11 cellular contexts compared by ENCODE assay signal in genomic region chr1:30727796-30728195, GRCh38. TPM values are rescaled to one million over a fixed set of nuclear protein-coding genes. Genes with fewer than 3 reads are reported as not detected.
DNase-seq lines count a peak whose midpoint lies in the region; ATAC-seq and TF ChIP-seq lines count a peak whose summit lies in the region.
"Had no signal": no experiment of that assay in that cellular context is flagged by ENCODE, and none has a peak within 500 bp of the region (broad histone marks: within the 10 kb centered on the region; RNA-seq: fewer than 3 reads in every experiment).

No MANE protein-coding gene starts in this region.

- no peak overlapping the region for H3K4me3 Mint-ChIP-seq in activated naive CD4-positive, alpha-beta T cell treated with anti-CD3 and anti-CD28 coated beads, Interleukin-2, amount 50 U/mL, for 24 hours
- no peak overlapping the region for H3K4me3 Mint-ChIP-seq in activated B cell treated with CpG ODN at 0.5 μM for 24 hours

- H3K4me1 Mint-ChIP-seq in activated naive CD4-positive, alpha-beta T cell treated with anti-CD3 and anti-CD28 coated beads, Interleukin-2, amount 50 U/mL, for 24 hours = peaks cover 24% of the 10 kb centered on the region
- H3K4me1 Mint-ChIP-seq in activated B cell treated with CpG ODN at 0.5 μM for 24 hours = peaks cover 60% of the 10 kb centered on the region

- H3K27ac ChIP-seq in substantia nigra (ENCODE audit: low read depth, low read length, poor library complexity, severe bottlenecking) = peak overlapping the region; percentile 73
- H3K27ac ChIP-seq: neutrophil, testis had no signal

- no peak for DNase-seq in activated naive CD4-positive, alpha-beta T cell treated with Interleukin-2 at 50 U/mL for 16 hours
- DNase-seq in activated B cell treated with CpG ODN at 0.5 μM for 24 hours = no peak
- peak; percentile 61 for DNase-seq in hepatic stellate cell (ENCODE audit: low spot score)
- no peak for DNase-seq in substantia nigra (lab: John Stamatoyannopoulos, UW)
- no peak for DNase-seq in Ammon's horn (ENCODE audit: low spot score)
- DNase-seq: activated CD4-positive, CD25-positive, alpha-beta regulatory T cell treated with anti-CD3 and anti-CD28 coated beads, Interleukin-2, amount 50 U/mL, for 72 hours; testis had no signal

- POLR2A ChIA-PET in activated B cell treated with CpG ODN at 0.5 μM for 24 hours (lab: Charles Lee) = interaction anchor here (1.9 to 17.2 kb wide), 5 partner anchors 8 to 63 kb away, joined by 4 to 662 read pairs (median 17); partner anchors contain the start of gene LAPTM5

- H3K9me3 Mint-ChIP-seq in activated naive CD4-positive, alpha-beta T cell treated with anti-CD3 and anti-CD28 coated beads, Interleukin-2, amount 50 U/mL, for 24 hours = no peaks in the 10 kb centered on the region
- no peaks in the 10 kb centered on the region for H3K9me3 Mint-ChIP-seq in activated B cell treated with CpG ODN at 0.5 μM for 24 hours

- ATAC-seq in activated B cell treated with CpG ODN at 0.5 μM for 24 hours (ENCODE audit: low read depth) (no peak), HG02970 (IDR thresholded peaks at IDR 0.05; ENCODE audit: low FRiP score, unreplicated experiment) (no peak), GM21737 (IDR thresholded peaks at IDR 0.05; ENCODE audit: unreplicated experiment) (no peak)

- no peaks in the 10 kb centered on the region for H3K27me3 Mint-ChIP-seq in activated naive CD4-positive, alpha-beta T cell treated with anti-CD3 and anti-CD28 coated beads, Interleukin-2, amount 50 U/mL, for 24 hours
- H3K27me3 Mint-ChIP-seq in activated B cell treated with CpG ODN at 0.5 μM for 24 hours = no peaks in the 10 kb centered on the region

- intact Hi-C loops in activated B cell treated with CpG ODN at 0.5 μM for 24 hours (cut with micrococcal nuclease) = loop anchor here (10.0 kb wide), 1 partner anchor 817 kb away; no protein-coding TSS in a partner anchor

- no peak for TF ChIP-seq CTCF in activated B cell treated with CpG ODN at 0.5 μM for 24 hours (IDR thresholded peaks at IDR 0.05)

- no peaks in the 10 kb centered on the region for H3K36me3 Mint-ChIP-seq in activated naive CD4-positive, alpha-beta T cell treated with anti-CD3 and anti-CD28 coated beads, Interleukin-2, amount 50 U/mL, for 24 hours
- peaks cover 54% of the 10 kb centered on the region for H3K36me3 Mint-ChIP-seq in activated B cell treated with CpG ODN at 0.5 μM for 24 hours (ENCODE audit: low read depth)

- CTCF ChIA-PET in activated B cell treated with CpG ODN at 0.5 μM for 24 hours (lab: Charles Lee) = interaction anchor here (1.0 to 5.5 kb wide), 3 partner anchors 8 to 53 kb away, joined by 3 to 48 read pairs (median 45); partner anchors contain the start of gene LAPTM5

- H3K27ac Mint-ChIP-seq in activated naive CD4-positive, alpha-beta T cell treated with anti-CD3 and anti-CD28 coated beads, Interleukin-2, amount 50 U/mL, for 24 hours = peak overlapping the region; percentile 38
- H3K27ac Mint-ChIP-seq in activated B cell treated with CpG ODN at 0.5 μM for 24 hours = peak overlapping the region; percentile 90

RNA-seq across cellular contexts. Expression of gene MATN1, which starts 4.4 kb away (rescaled TPM):
- 0.93 and 1.2 TPM in 2 replicates for total RNA-seq in activated B cell treated with CpG ODN at 0.5 μM for 24 hours

RNA-seq across cellular contexts. Expression of gene LAPTM5, which starts 29.8 kb away (rescaled TPM):
- total RNA-seq in activated B cell treated with CpG ODN at 0.5 μM for 24 hours = 726 and 766 TPM in 2 replicates
